Comparison of ENCODE assay signal across 22 cellular contexts in the genomic region with DNA sequence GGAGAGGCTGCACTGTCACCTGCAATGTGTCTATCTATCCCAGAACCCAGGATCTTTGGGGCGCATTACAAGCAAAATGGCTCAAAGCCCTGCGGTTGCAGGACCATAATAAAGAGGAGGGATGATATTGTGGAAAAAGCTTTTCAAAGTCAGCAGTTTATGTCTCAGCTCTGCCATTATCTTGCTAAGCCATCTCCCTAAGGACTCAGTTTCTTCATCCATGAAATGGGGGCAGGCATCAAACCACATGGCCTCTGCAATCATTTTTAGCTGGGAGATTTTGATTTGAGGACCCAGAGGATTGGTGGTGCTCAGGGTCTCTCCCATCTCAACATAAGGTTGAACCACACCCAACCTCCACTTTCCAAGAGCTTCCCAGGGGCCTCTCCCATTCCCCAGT.
DNase-seq lines count a peak whose midpoint lies in the region; ATAC-seq, FAIRE-seq and TF ChIP-seq lines count a peak whose summit lies in the region.
"Had no signal": no experiment of that assay in that cellular context is flagged by ENCODE, and none has a peak within 500 bp of the region (broad histone marks: within the 10 kb centered on the region; RNA-seq: fewer than 3 reads in every experiment).

No MANE protein-coding gene starts in this region.

- no peak overlapping the region for H2BK12ac ChIP-seq in H1 (ENCODE audit: low read depth, low read length)

- in situ Hi-C loops in GM23248 (cut with MboI), result no loop called here

- H3K18ac ChIP-seq in H1 (ENCODE audit: extremely low read depth, low read length), result no peak overlapping the region

- H3K4me2 ChIP-seq in A549, result no peak overlapping the region
- H3K4me2 ChIP-seq in GM23248 (ENCODE audit: unreplicated experiment), result peak overlapping the region; percentile 18
- H3K4me2 ChIP-seq in H1 (ENCODE audit: insufficient read depth in 1 of 2, low read depth in 2 of 2, low read length in 2 of 2), result no peak overlapping the region
- no peak overlapping the region for H3K4me2 ChIP-seq in Karpas-422 (ENCODE audit: low read depth, low read length, poor library complexity, severe bottlenecking)
- H3K4me2 ChIP-seq: BLaER1 treated with 17β-estradiol and CSF1 and Interleukin-3, amounts not matched to agents 10 nM and 100 nM had no signal

- H3K4me1 ChIP-seq in A549, result peaks cover 16% of the 10 kb centered on the region
- H3K4me1 ChIP-seq in GM23248 (ENCODE audit: insufficient read depth), result peaks cover 13% of the 10 kb centered on the region
- peaks cover 1 to 12% (median 6%) of the 10 kb centered on the region in 4 experiments; a peak in 5 of 7 replicates for H3K4me1 ChIP-seq in H1 (replicated peaks in 1 of 4; ENCODE audit: control insufficient read depth in 3 of 4, insufficient read depth in 4 of 4, low read length in 3 of 4)
- peaks cover 6% of the 10 kb centered on the region; the same call in 1 of the 2 replicates for H3K4me1 ChIP-seq in Karpas-422 (ENCODE audit: low read length)
- H3K4me1 ChIP-seq: Caco-2 had no signal

- H2AK5ac ChIP-seq in H1 (ENCODE audit: low read depth, low read length), result no peak overlapping the region

- DNase-seq in A549 (ENCODE audit: low read depth in 1 of 2, low spot score in 1 of 2) (no peak), GM23248 (no peak), H1 (ENCODE audit: low read depth in 1 of 2, low spot score in 2 of 2) (no peak), type B pancreatic cell (ENCODE audit: extremely low spot score, unreplicated experiment) (peak; percentile 29), Karpas-422 (no peak), substantia nigra (lab: John Stamatoyannopoulos, UW) (no peak)
- DNase-seq: 8988T; AML-193; Caco-2; CD4-positive, alpha-beta T cell; CD8-positive, alpha-beta T cell; DMS79 treated with DMSO at 0.1 percent for 48 hours; GF-D8 had no signal

- H4K5ac ChIP-seq in H1 (ENCODE audit: insufficient read length, low read depth, low read length), result no peak overlapping the region

- H4K20me1 ChIP-seq in GM23248 (ENCODE audit: insufficient read depth), result no peaks in the 10 kb centered on the region
- no peaks in the 10 kb centered on the region for H4K20me1 ChIP-seq in H1 (replicated peaks in 1 of 2; ENCODE audit: control insufficient read depth in 1 of 2, insufficient read depth in 2 of 2, low read length in 2 of 2)
- no peaks in the 10 kb centered on the region for H4K20me1 ChIP-seq in Karpas-422 (ENCODE audit: insufficient read depth, low read depth, low read length)
- H4K20me1 ChIP-seq: BLaER1 treated with 17β-estradiol and CSF1 and Interleukin-3, amounts not matched to agents 10 nM and 100 nM had no signal

- H3K4me3 ChIP-seq in A549 (no peak overlapping the region), GM23248 (no peak overlapping the region), H1 (ENCODE audit: extremely low read depth in 1 of 4, insufficient read depth in 2 of 4, low read depth in 3 of 4, low read length in 4 of 4) (no peak overlapping the region), Karpas-422 (ENCODE audit: low read length) (no peak overlapping the region)
- H3K4me3 ChIP-seq: BLaER1 treated with 17β-estradiol and CSF1 and Interleukin-3, amounts not matched to agents 10 nM and 100 nM had no signal

- ATAC-seq in A549 (no peak), GM21423 (IDR thresholded peaks at IDR 0.05; ENCODE audit: unreplicated experiment) (no peak)
- ATAC-seq: CD8-positive, alpha-beta T cell had no signal

- H3K9me3 ChIP-seq in A549, result no peaks in the 10 kb centered on the region
- no peaks in the 10 kb centered on the region for H3K9me3 ChIP-seq in GM23248 (ENCODE audit: low read depth)
- no peaks in the 10 kb centered on the region for H3K9me3 ChIP-seq in H1 (ENCODE audit: insufficient read depth in 2 of 2, low read depth in 1 of 2, low read length in 1 of 2)
- no peaks in the 10 kb centered on the region for H3K9me3 ChIP-seq in Karpas-422 (ENCODE audit: low read length)
- H3K9me3 ChIP-seq: BLaER1 treated with 17β-estradiol and CSF1 and Interleukin-3, amounts not matched to agents 10 nM and 100 nM; Caco-2 had no signal

- H3K9me3 Mint-ChIP-seq in type B pancreatic cell, result no peaks in the 10 kb centered on the region
- H3K9me3 Mint-ChIP-seq: CD4-positive, alpha-beta T cell; CD8-positive, alpha-beta T cell had no signal

- TF ChIP-seq EP300 in A549 (IDR thresholded peaks at IDR 0.05), result no peak
- no peak for TF ChIP-seq EP300 in H1 (IDR thresholded peaks at IDR 0.05; ENCODE audit: borderline replicate concordance in 1 of 2, low read depth in 2 of 2, low read length in 2 of 2)

- no peak overlapping the region for H2BK5ac ChIP-seq in H1 (ENCODE audit: low read depth, low read length)

- H3K27ac Mint-ChIP-seq in type B pancreatic cell, result no peak overlapping the region
- H3K27ac Mint-ChIP-seq: B cell; CD4-positive, alpha-beta T cell; CD8-positive, alpha-beta T cell had no signal

- peaks cover 27% of the 10 kb centered on the region for H3K27me3 Mint-ChIP-seq in type B pancreatic cell

- TF ChIP-seq RAD21 in A549 (conservative IDR thresholded peaks at IDR 0.05 in 1 of 2, IDR thresholded peaks at IDR 0.05 in 1 of 2) (no peak), H1 (IDR thresholded peaks at IDR 0.05 in 1 of 2, conservative IDR thresholded peaks at IDR 0.05 in 1 of 2; ENCODE audit: low read depth in 2 of 2, low read length in 2 of 2) (no peak)

- 0 out of 2 replicates have a peak overlapping the region, but pooled peaks have one; percentile 16 for H2BK15ac ChIP-seq in H1 (ENCODE audit: low read length)

- H3K27ac ChIP-seq in A549 (peak overlapping the region; percentile 32 to 73; a peak in 5 of 6 replicates), GM23248 (peak overlapping the region; percentile 84), H1 (ENCODE audit: low read depth, low read length) (no peak overlapping the region), Karpas-422 (ENCODE audit: low read length) (no peak overlapping the region), substantia nigra (ENCODE audit: low read depth, low read length, poor library complexity, severe bottlenecking) (no peak overlapping the region)
- H3K27ac ChIP-seq: BLaER1 treated with 17β-estradiol and CSF1 and Interleukin-3, amounts not matched to agents 10 nM and 100 nM; C4-2B had no signal

- no peak overlapping the region for H3K23ac ChIP-seq in H1 (ENCODE audit: insufficient read length)

- H3K23me2 ChIP-seq in H1 (ENCODE audit: low read depth, low read length), result no peaks in the 10 kb centered on the region; the same call in 1 of the 2 replicates

- WGBS in A549 (ENCODE audit: missing lambda C conversion rate), result 100% methylated on average over 2 of the region's 2 CpGs
- WGBS in GM23248 (ENCODE audit: low coverage in 1 of 2, low lambda C conversion rate in 2 of 2, missing lambda C conversion rate in 2 of 2), 2 experiments, result 93% methylated on average over 2 of the region's 2 CpGs
- WGBS in H1 (ENCODE audit: extremely low coverage in 1 of 2, insufficient coverage in 1 of 2, insufficient read length in 1 of 2, insufficient replicate concordance in 2 of 2, low coverage in 1 of 2, low lambda C conversion rate in 2 of 2, missing lambda C conversion rate in 1 of 2), 2 experiments, result 73% methylated on average over 2 of the region's 2 CpGs; no CpG with 5 or more reads in 1 of the 2 experiments

- no peaks in the 10 kb centered on the region for H3K27me3 ChIP-seq in GM23248 (replicated peaks; ENCODE audit: insufficient read depth)
- no peaks in the 10 kb centered on the region; a peak in 1 of 7 replicates for H3K27me3 ChIP-seq in H1 (replicated peaks in 1 of 4; ENCODE audit: control insufficient read depth in 3 of 4, extremely low read depth in 1 of 4, insufficient read depth in 3 of 4, low read length in 3 of 4)
- H3K27me3 ChIP-seq in Karpas-422 (ENCODE audit: low read length), result no peaks in the 10 kb centered on the region
- H3K27me3 ChIP-seq: BLaER1 treated with 17β-estradiol and CSF1 and Interleukin-3, amounts not matched to agents 10 nM and 100 nM had no signal

- no peaks in the 10 kb centered on the region for H3K36me3 Mint-ChIP-seq in type B pancreatic cell
- H3K36me3 Mint-ChIP-seq: CD8-positive, alpha-beta T cell had no signal

- no peak overlapping the region for H4K8ac ChIP-seq in H1 (ENCODE audit: extremely low read depth, insufficient read depth, low read length)

- no peaks in the 10 kb centered on the region for H3K36me3 ChIP-seq in GM23248 (ENCODE audit: low read depth)
- no peaks in the 10 kb centered on the region for H3K36me3 ChIP-seq in H1 (ENCODE audit: control insufficient read depth in 2 of 4, insufficient read depth in 4 of 4, low read length in 3 of 4)
- H3K36me3 ChIP-seq in Karpas-422 (ENCODE audit: insufficient read depth, low read length), result no peaks in the 10 kb centered on the region
- H3K36me3 ChIP-seq: BLaER1 treated with 17β-estradiol and CSF1 and Interleukin-3, amounts not matched to agents 10 nM and 100 nM had no signal

- H3K56ac ChIP-seq in H1 (replicated peaks; ENCODE audit: insufficient read length, low read depth, low read length), result no peak overlapping the region

- TF ChIP-seq CTCF in A549 (IDR thresholded peaks at IDR 0.05), result no peak
- TF ChIP-seq CTCF in H1 (IDR thresholded peaks at IDR 0.05; ENCODE audit: control extremely low read depth in 1 of 3, insufficient read depth in 1 of 3, low read depth in 1 of 3, low read length in 3 of 3), result no peak
- no peak for TF ChIP-seq CTCF in type B pancreatic cell (conservative IDR thresholded peaks at IDR 0.05)

- H3K9me2 ChIP-seq in GM23248 (ENCODE audit: insufficient read depth) (no peaks in the 10 kb centered on the region), Karpas-422 (replicated peaks; ENCODE audit: insufficient read depth, low read length) (no peaks in the 10 kb centered on the region)

- H3F3A ChIP-seq in GM23248 (ENCODE audit: insufficient read depth), result peaks cover 15% of the 10 kb centered on the region

- H4K91ac ChIP-seq in H1 (replicated peaks; ENCODE audit: insufficient read length, low read length), result no peak overlapping the region

- no peak overlapping the region for H3K4me3 Mint-ChIP-seq in type B pancreatic cell
- H3K4me3 Mint-ChIP-seq: B cell; CD4-positive, alpha-beta T cell; CD8-positive, alpha-beta T cell had no signal

- H3K14ac ChIP-seq in H1 (ENCODE audit: insufficient read length), result no peak overlapping the region

- peaks cover 6% of the 10 kb centered on the region for H3K4me1 Mint-ChIP-seq in type B pancreatic cell (ENCODE audit: unreplicated experiment)
- H3K4me1 Mint-ChIP-seq: B cell had no signal

- POLR2A ChIA-PET in A549 (lab: Yijun Ruan, JAX) (no interaction called here), H1 (lab: Charles Lee; ENCODE audit: partially characterized antibody) (no interaction called here)

- no peaks in the 10 kb centered on the region for H3K79me2 ChIP-seq in GM23248 (ENCODE audit: insufficient read depth)
- H3K79me2 ChIP-seq in H1 (ENCODE audit: control insufficient read depth in 1 of 2, insufficient read depth in 2 of 2, low read length in 2 of 2), result no peaks in the 10 kb centered on the region
- H3K79me2 ChIP-seq in Karpas-422 (ENCODE audit: low read length), result no peaks in the 10 kb centered on the region

- H3K79me1 ChIP-seq in H1 (ENCODE audit: low read depth, low read length), result no peaks in the 10 kb centered on the region

- CTCF ChIA-PET in A549 (lab: Yijun Ruan, JAX) (interaction anchor here (0.5 to 0.6 kb wide), 2 partner anchors 409 to 651 kb away, joined by 3 to 4 read pairs; no protein-coding TSS in a partner anchor), H1 (lab: Charles Lee; ENCODE audit: partially characterized antibody) (no interaction called here)

- FAIRE-seq in A549 (lab: Jason Lieb, UNC) (no peak), H1 (lab: Jason Lieb, UNC) (no peak)
- FAIRE-seq: A204.1, D721Med, G401.6, GM12891, GM19239 had no signal

- no peak overlapping the region for H3K4ac ChIP-seq in H1 (replicated peaks; ENCODE audit: insufficient read length, low read depth, low read length)

- no peak overlapping the region for H2BK20ac ChIP-seq in H1 (ENCODE audit: low read length)

- H2AFZ ChIP-seq in GM23248, result no peak overlapping the region
- no peak overlapping the region for H2AFZ ChIP-seq in H1 (ENCODE audit: low read length)
- H2AFZ ChIP-seq in Karpas-422 (ENCODE audit: low read length), result no peak overlapping the region

- no peak for TF ChIP-seq POLR2A in A549 (IDR thresholded peaks at IDR 0.05; ENCODE audit: low read length)
- no peak for TF ChIP-seq POLR2A in H1 (IDR thresholded peaks at IDR 0.05; ENCODE audit: control extremely low read depth in 1 of 2, low read depth in 2 of 2, low read length in 2 of 2)

- H3K9ac ChIP-seq in GM23248 (no peak overlapping the region), H1 (replicated peaks in 1 of 4; ENCODE audit: extremely low read depth in 1 of 4, low read depth in 3 of 4, low read length in 3 of 4) (no peak overlapping the region), Karpas-422 (ENCODE audit: low read length) (no peak overlapping the region)
- H3K9ac ChIP-seq: BLaER1 treated with 17β-estradiol and CSF1 and Interleukin-3, amounts not matched to agents 10 nM and 100 nM had no signal

- H2BK120ac ChIP-seq in H1 (replicated peaks; ENCODE audit: low read depth, low read length), result no peak overlapping the region

Comparison
In these comparisons a context has a peak if more than half of its experiments do, and no peak if none do; other contexts are left out.
1. H3K27ac ChIP-seq: peak in A549 (2 of 2) and GM23248 (single experiment); none in H1 (single experiment), Karpas-422 (single experiment) and substantia nigra (single experiment).